In the genomic region with DNA sequence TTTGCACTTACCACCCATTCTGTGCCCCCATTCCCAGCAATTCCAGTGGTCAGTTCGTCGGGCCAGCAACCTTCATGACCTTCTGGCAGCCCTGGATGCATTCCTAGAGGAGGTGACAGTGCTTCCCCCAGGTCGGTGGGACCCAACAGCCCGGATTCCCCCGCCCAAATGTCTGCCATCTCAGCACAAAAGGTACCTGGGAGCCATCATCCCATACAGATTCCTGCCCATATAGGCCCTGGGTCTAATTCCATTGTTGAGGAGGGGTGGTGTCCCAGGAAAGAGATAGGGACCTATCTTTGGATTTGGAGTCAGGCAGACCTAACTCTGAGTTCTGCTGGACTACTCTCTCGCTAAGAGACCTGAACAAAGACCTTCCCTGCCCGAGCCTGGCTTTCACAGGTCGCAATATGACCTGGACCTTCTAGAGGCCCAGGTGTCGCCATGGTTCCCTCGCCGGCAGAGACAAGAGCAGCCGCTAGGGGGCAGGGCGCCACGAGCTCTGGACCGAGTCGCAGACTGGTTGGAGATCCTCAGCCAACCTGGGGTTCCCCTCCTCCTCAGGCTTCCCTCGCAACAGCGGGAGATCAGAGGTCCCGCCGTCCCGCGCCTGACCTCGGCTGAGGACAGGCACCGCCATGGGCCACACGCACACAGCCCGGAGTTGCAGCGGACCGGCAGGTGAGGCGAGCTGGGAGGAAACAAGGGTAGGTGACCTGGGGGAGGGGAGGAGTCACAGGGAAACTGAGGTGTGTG, we compare ENCODE assay signal across 8 cellular contexts. TPM values are rescaled to one million over a fixed set of nuclear protein-coding genes. Genes with fewer than 3 reads are reported as not detected.
DNase-seq lines count a peak whose midpoint lies in the region; ATAC-seq, FAIRE-seq and TF ChIP-seq lines count a peak whose summit lies in the region.

No MANE protein-coding gene starts in this region.

- H3K36me3 Mint-ChIP-seq in Calu3 (ENCODE audit: insufficient read depth, unreplicated experiment) (peaks cover 4% of the 10 kb centered on the region), progenitor cell of endocrine pancreas (ENCODE audit: insufficient read depth) (no peaks in the 10 kb centered on the region)
- no peaks in the 10 kb centered on the region for H3K36me3 Mint-ChIP-seq in activated naive CD4-positive, alpha-beta T cell treated with anti-CD3 and anti-CD28 coated beads, Interleukin-2, amount 50 U/mL, for 24 hours

- WGBS in heart left ventricle, 4 donors = 9 to 20% (median 13%) methylated on average over 20 to 29 of the region's 29 CpGs

- FAIRE-seq in HTR-8/SVneo (lab: Jason Lieb, UNC) (no peak), urothelium cell line (lab: Jason Lieb, UNC) (no peak)

- CTCF ChIA-PET in Calu3 (lab: Charles Lee) = interaction anchor here (0.5 to 1.5 kb wide), 11 partner anchors 10 to 356 kb away, joined by 3 to 6 read pairs (median 4); partner anchors contain the start of gene HBEGF

- peak overlapping the region in 10 of 12 donors; percentile 16 to 50 (median 40) for H3K4me3 ChIP-seq in heart left ventricle

- intact Hi-C loops in Calu3 (cut with micrococcal nuclease; ENCODE audit: unreplicated experiment) (loop anchor here (5.0 kb wide), 1 partner anchor 359 kb away; no protein-coding TSS in a partner anchor), heart left ventricle (cut with DNase I) (loop anchor here in 2 of 10 donors (10.0 kb wide), 1 partner anchor 352 kb away; no protein-coding TSS in a partner anchor)

- H3K27me3 ChIP-seq in heart left ventricle = no peaks in the 10 kb centered on the region

- peak; percentile 77 for ATAC-seq in GM19468 (IDR thresholded peaks at IDR 0.05; ENCODE audit: extremely low read depth, unreplicated experiment)
- peak; percentile 23 to 68 (median 64) for ATAC-seq in heart left ventricle

- H3K4me3 Mint-ChIP-seq in Calu3 (ENCODE audit: low read depth, unreplicated experiment) = peak overlapping the region; percentile 72
- H3K4me3 Mint-ChIP-seq in activated naive CD4-positive, alpha-beta T cell treated with anti-CD3 and anti-CD28 coated beads, Interleukin-2, amount 50 U/mL, for 24 hours = peak overlapping the region; percentile 80
- peak overlapping the region; percentile 73 for H3K4me3 Mint-ChIP-seq in progenitor cell of endocrine pancreas (ENCODE audit: low read depth)

- TF ChIP-seq POLR2A in heart left ventricle (IDR thresholded peaks at IDR 0.05) = no peak

- TF ChIP-seq CTCF in Calu3 (IDR thresholded peaks at IDR 0.05; ENCODE audit: unreplicated experiment) (peak; percentile 93), heart left ventricle (IDR thresholded peaks at IDR 0.05) (peak; percentile 80 to 98 (median 94)), progenitor cell of endocrine pancreas (IDR thresholded peaks at IDR 0.05; ENCODE audit: unreplicated experiment) (peak; percentile 97)

- H3K27me3 Mint-ChIP-seq in Calu3 (ENCODE audit: unreplicated experiment) = no peaks in the 10 kb centered on the region
- no peaks in the 10 kb centered on the region for H3K27me3 Mint-ChIP-seq in activated naive CD4-positive, alpha-beta T cell treated with anti-CD3 and anti-CD28 coated beads, Interleukin-2, amount 50 U/mL, for 24 hours
- H3K27me3 Mint-ChIP-seq in progenitor cell of endocrine pancreas = peaks cover 4% of the 10 kb centered on the region

- H3K4me1 ChIP-seq in heart left ventricle = peaks cover 0 to 11% (median 3%) of the 10 kb centered on the region in 12 donors

- H3K9me3 ChIP-seq in heart left ventricle = no peaks in the 10 kb centered on the region

- peak overlapping the region; percentile 15 for H3K27ac Mint-ChIP-seq in Calu3 (ENCODE audit: unreplicated experiment)
- no peak overlapping the region for H3K27ac Mint-ChIP-seq in activated naive CD4-positive, alpha-beta T cell treated with anti-CD3 and anti-CD28 coated beads, Interleukin-2, amount 50 U/mL, for 24 hours
- peak overlapping the region; percentile 86 for H3K27ac Mint-ChIP-seq in progenitor cell of endocrine pancreas

- no peaks in the 10 kb centered on the region for H3K36me3 ChIP-seq in heart left ventricle

- peak; percentile 95 for DNase-seq in Calu3
- DNase-seq in HTR-8/SVneo (ENCODE audit: insufficient read length, low spot score) = peak; percentile 54
- peak; percentile 20 for DNase-seq in SKM-1 (lab: John Stamatoyannopoulos, UW; ENCODE audit: unreplicated experiment)
- DNase-seq in heart left ventricle = peak; percentile 72 to 91 (median 76)
- DNase-seq in progenitor cell of endocrine pancreas (ENCODE audit: low spot score, unreplicated experiment) = peak; percentile 90
- peak; percentile 62 for DNase-seq in urothelium cell line (ENCODE audit: low spot score)

- H3K27ac ChIP-seq in heart left ventricle = no peak overlapping the region

- no peaks in the 10 kb centered on the region for H3K9me3 Mint-ChIP-seq in Calu3 (ENCODE audit: low read depth, unreplicated experiment)
- H3K9me3 Mint-ChIP-seq in activated naive CD4-positive, alpha-beta T cell treated with anti-CD3 and anti-CD28 coated beads, Interleukin-2, amount 50 U/mL, for 24 hours = no peaks in the 10 kb centered on the region
- no peaks in the 10 kb centered on the region for H3K9me3 Mint-ChIP-seq in progenitor cell of endocrine pancreas (ENCODE audit: low read depth)

- H3K4me1 Mint-ChIP-seq in Calu3 (ENCODE audit: low read depth, unreplicated experiment) = peaks cover 17% of the 10 kb centered on the region
- H3K4me1 Mint-ChIP-seq in activated naive CD4-positive, alpha-beta T cell treated with anti-CD3 and anti-CD28 coated beads, Interleukin-2, amount 50 U/mL, for 24 hours = peaks cover 4% of the 10 kb centered on the region
- H3K4me1 Mint-ChIP-seq in progenitor cell of endocrine pancreas (ENCODE audit: low read depth) = peaks cover 5% of the 10 kb centered on the region

- no TSS peak for BruUV-seq in Calu3 (replicated peaks; lab: Mats Ljungman, UMichigan)

RNA-seq across cellular contexts. Expression of gene SLC4A9, which starts 3.1 kb away (rescaled TPM):
- 0.24 TPM in 1 of 2 replicates, not detected in the other for total RNA-seq in Calu3 (2022)
- total RNA-seq in heart left ventricle = under 1 TPM in 4 of 9 donors, not detected in 5; 0.08 to 0.20 (median 0.15) TPM
- under 1 TPM in 1 of 2 donors, not detected in 1; 0.08 TPM for polyA plus RNA-seq in heart left ventricle
- total RNA-seq in progenitor cell of endocrine pancreas = 0.31 and 0.58 TPM in 2 replicates

RNA-seq across cellular contexts. Expression of gene HBEGF, which starts 16.6 kb away (rescaled TPM):
- 6.4 and 7.2 TPM in 2 replicates for total RNA-seq in Calu3 (2022)
- total RNA-seq in heart left ventricle = 10 to 100 TPM; 23.6 to 60.1 (median 34.9) TPM
- polyA plus RNA-seq in heart left ventricle = 10 to 100 TPM; 18.2 to 50.7 TPM
- total RNA-seq in progenitor cell of endocrine pancreas = 0.84 and 1.3 TPM in 2 replicates

RNA-seq across cellular contexts. Expression of gene ANKHD1, which starts 38.6 kb away (rescaled TPM):
- 160 and 167 TPM in 2 replicates for total RNA-seq in Calu3 (2022)
- total RNA-seq in heart left ventricle = 10 to 100 TPM; 49.5 to 78.8 (median 63.6) TPM
- 10 to 100 TPM; 41.4 to 48.3 TPM for polyA plus RNA-seq in heart left ventricle
- total RNA-seq in progenitor cell of endocrine pancreas = 115 and 117 TPM in 2 replicates

Comparison
In these comparisons a context has a peak if more than half of its experiments do, and no peak if none do; other contexts are left out.
1. DNase-seq: peak in every context shown above with its lines; median percentile 95 in Calu3; 90 in progenitor cell of endocrine pancreas; 76 in heart left ventricle; 62 in urothelium cell line; 54 in HTR-8/SVneo; 20 in SKM-1.